In the genomic region with DNA sequence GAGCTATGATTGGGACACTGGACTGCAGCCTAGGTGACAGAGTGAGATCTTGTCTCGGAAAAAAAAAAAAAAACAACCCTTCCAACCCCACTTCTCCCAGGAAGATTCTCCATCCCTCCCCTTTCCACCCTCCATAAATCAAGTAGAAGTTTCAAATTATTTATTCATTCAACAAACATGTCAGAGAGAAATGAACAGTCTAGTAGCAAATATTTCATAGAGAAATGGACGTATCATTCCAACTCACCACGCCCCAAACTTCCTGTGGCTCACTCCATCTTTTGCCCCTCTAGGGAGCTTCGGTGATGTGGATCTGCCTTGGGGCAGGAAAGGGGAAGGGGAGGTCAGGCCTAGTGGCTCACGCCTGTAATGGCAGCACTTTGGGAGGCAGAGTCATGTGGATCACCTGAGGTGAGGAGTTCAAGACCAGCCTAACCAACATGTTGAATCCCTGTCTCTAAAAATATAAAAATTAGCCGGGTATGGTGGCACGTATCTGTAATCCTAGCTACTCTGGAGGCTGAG, we compare ENCODE assay signal across 8 cellular contexts. TPM values are rescaled to one million over a fixed set of nuclear protein-coding genes. Genes with fewer than 3 reads are reported as not detected.
DNase-seq lines count a peak whose midpoint lies in the region; ATAC-seq and TF ChIP-seq lines count a peak whose summit lies in the region.

No MANE protein-coding gene starts in this region.

- no peak for ATAC-seq in RWPE2 (ENCODE audit: low read depth)
- ATAC-seq in GM19397 (IDR thresholded peaks at IDR 0.05; ENCODE audit: unreplicated experiment) = no peak

- DNase-seq in GM12865 (ENCODE audit: low read depth) (no peak), RWPE2 (ENCODE audit: low spot score) (no peak), esophagus squamous epithelium (lab: John Stamatoyannopoulos, UW) (no peak), retinal pigment epithelial cell (ENCODE audit: low read depth) (no peak), putamen (ENCODE audit: low spot score) (no peak), cortex of kidney (lab: John Stamatoyannopoulos, UW) (no peak), HuH-7.5 (ENCODE audit: low spot score) (no peak)

- TF ChIP-seq CTCF in GM12865 (IDR thresholded peaks at IDR 0.05; ENCODE audit: insufficient read depth, low read depth, low read length, missing control alignments) (peak; percentile 9), RWPE2 (IDR thresholded peaks at IDR 0.05; ENCODE audit: poor library complexity, severe bottlenecking) (no peak), esophagus squamous epithelium (IDR thresholded peaks at IDR 0.05) (no peak), retinal pigment epithelial cell (conservative IDR thresholded peaks at IDR 0.05; ENCODE audit: low read depth, low read length) (no peak)

- TF ChIP-seq POLR2A in esophagus squamous epithelium (IDR thresholded peaks at IDR 0.05) = no peak

- intact Hi-C loops in esophagus squamous epithelium (cut with DNase I) = no loop called here

- peaks cover 22% of the 10 kb centered on the region for H3K36me3 ChIP-seq in RWPE2 (ENCODE audit: low read depth)
- peaks cover 14 to 30% (median 18%) of the 10 kb centered on the region in 3 donors for H3K36me3 ChIP-seq in esophagus squamous epithelium

- H3K27ac ChIP-seq in RWPE2 (ENCODE audit: poor library complexity, severe bottlenecking) = peak overlapping the region; percentile 71
- H3K27ac ChIP-seq in esophagus squamous epithelium = peak overlapping the region; percentile 82 to 93 (median 90)

- H3K4me1 ChIP-seq in RWPE2 (ENCODE audit: insufficient read depth, poor library complexity, severe bottlenecking) = peaks cover 4% of the 10 kb centered on the region
- H3K4me1 ChIP-seq in esophagus squamous epithelium = peaks cover 15 to 65% (median 36%) of the 10 kb centered on the region in 3 donors

- H3K4me3 ChIP-seq in GM12865 (ENCODE audit: low read depth, low read length) = peak overlapping the region; percentile 78
- H3K4me3 ChIP-seq in RWPE2 (ENCODE audit: severe bottlenecking) = peak overlapping the region; percentile 93
- peak overlapping the region; percentile 51 to 98 (median 93) for H3K4me3 ChIP-seq in esophagus squamous epithelium
- H3K4me3 ChIP-seq in retinal pigment epithelial cell (ENCODE audit: low read length) = peak overlapping the region; percentile 60

- H3K9me3 ChIP-seq in RWPE2 (ENCODE audit: severe bottlenecking) = no peaks in the 10 kb centered on the region
- H3K9me3 ChIP-seq in esophagus squamous epithelium = no peaks in the 10 kb centered on the region

- H3K27me3 ChIP-seq in RWPE2 (ENCODE audit: insufficient read depth, poor library complexity, severe bottlenecking) (no peaks in the 10 kb centered on the region), esophagus squamous epithelium (peaks cover 0 to 3% (median 0%) of the 10 kb centered on the region in 4 donors)

- WGBS in esophagus squamous epithelium, 2 donors = 46 to 55% methylated on average over 7 of the region's 7 CpGs

RNA-seq across cellular contexts. Expression of gene TRAPPC14, which starts 0.6 kb away (rescaled TPM):
- 10 to 100 TPM in 3 of 4 donors, 1 to 10 TPM in 1; 9.3 to 20.2 (median 13.1) TPM for total RNA-seq in esophagus squamous epithelium

RNA-seq across cellular contexts. Expression of gene GAL3ST4, which starts 9.3 kb away (rescaled TPM):
- 1 to 10 TPM; 2.5 to 7.5 (median 5.3) TPM for total RNA-seq in esophagus squamous epithelium

RNA-seq across cellular contexts. Expression of gene LAMTOR4, which starts 10.4 kb away (rescaled TPM):
- total RNA-seq in esophagus squamous epithelium = 100 to 1,000 TPM in 1 of 4 donors, 10 to 100 TPM in 3; 71.8 to 138 (median 86.7) TPM

RNA-seq across cellular contexts. Expression of gene GPC2, which starts 18.0 kb away (rescaled TPM):
- total RNA-seq in esophagus squamous epithelium = 1 to 10 TPM in 1 of 4 donors, under 1 TPM in 2, not detected in 1; 0.57 to 1.4 (median 0.83) TPM

RNA-seq across cellular contexts. Expression of gene STAG3, which starts 18.6 kb away (rescaled TPM):
- total RNA-seq in esophagus squamous epithelium = under 1 TPM in 2 of 4 donors, not detected in 2; 0.40 to 0.95 TPM
